ENCODE assay signal across 25 cellular contexts in the genomic region with DNA sequence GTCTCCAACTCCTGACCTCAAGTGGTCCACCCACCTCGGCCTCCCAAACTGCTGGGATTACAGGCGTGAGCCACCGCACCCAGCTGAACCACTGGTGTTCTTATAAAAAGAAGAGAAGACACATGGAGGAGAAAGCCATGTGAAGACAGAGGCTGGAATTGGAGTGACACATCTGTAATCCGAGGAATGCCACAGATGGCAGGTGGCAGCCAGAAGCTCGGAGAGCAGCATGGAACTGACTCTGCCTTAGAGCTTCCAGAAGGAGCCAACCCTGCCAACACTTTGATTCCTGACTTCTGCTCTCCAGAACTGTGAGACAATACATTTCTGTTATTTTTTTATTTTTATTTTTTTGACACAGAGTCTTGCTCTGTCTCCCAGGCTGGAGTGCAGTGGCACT.
"Had no signal": no experiment of that assay in that cellular context is flagged by ENCODE, and none has a peak within 500 bp of the region (broad histone marks: within the 10 kb centered on the region; RNA-seq: fewer than 3 reads in every experiment).

No MANE protein-coding gene starts in this region.

- H3K4me3 ChIP-seq: hepatocyte, left lung, lower lobe of right lung, pancreas, prostate gland, spleen, suprapubic skin, thoracic aorta, tibial artery, vagina had no signal

- H3K4me1 ChIP-seq: left lung, lower lobe of right lung, pancreas, prostate gland, spleen, suprapubic skin, vagina had no signal

- H3K9me3 ChIP-seq: left lung, lower lobe of right lung, pancreas, prostate gland, spleen, suprapubic skin, thoracic aorta, tibial artery, vagina had no signal

- H2AFZ ChIP-seq: hepatocyte had no signal

- H3K27me3 ChIP-seq: hepatocyte, left lung, pancreas, suprapubic skin, tibial artery, vagina had no signal

- H3K4me2 ChIP-seq: hepatocyte had no signal

- H3K79me2 ChIP-seq: hepatocyte had no signal

- H3K36me3 ChIP-seq: left lung, lower lobe of right lung, pancreas, prostate gland, spleen, suprapubic skin, thoracic aorta, tibial artery, vagina had no signal

- H3K27ac ChIP-seq: hepatocyte, left lung, lower lobe of right lung, pancreas, prostate gland, spleen, suprapubic skin, thoracic aorta, tibial artery, vagina had no signal

- ATAC-seq: left colon; left lung; lower lobe of right lung; natural killer cell; pancreas; right cardiac atrium; sciatic nerve; stimulated activated effector memory CD8-positive, alpha-beta T cell treated with anti-CD3 and anti-CD28 coated beads, Interleukin-12 subunit alpha, Interleukin-12 subunit beta, amount 100 ng/mL, for 72 hours had no signal

- DNase-seq: islet precursor cell; kidney glomerular epithelial cell; left colon; left lung; lower lobe of right lung; mammary epithelial cell; mesenchymal stem cell; naive B cell; natural killer cell; nephron progenitor cell; pancreas; retina; right cardiac atrium; small intestine; spleen; stimulated activated CD4-positive, alpha-beta T cell treated with anti-CD3 and anti-CD28 coated beads, Interleukin-4, amount 100 ng/mL, for 24 hours; stimulated activated naive CD4-positive, alpha-beta T cell; tibial artery had no signal
